ENCODE assay signal across 14 cellular contexts in the genomic region with DNA sequence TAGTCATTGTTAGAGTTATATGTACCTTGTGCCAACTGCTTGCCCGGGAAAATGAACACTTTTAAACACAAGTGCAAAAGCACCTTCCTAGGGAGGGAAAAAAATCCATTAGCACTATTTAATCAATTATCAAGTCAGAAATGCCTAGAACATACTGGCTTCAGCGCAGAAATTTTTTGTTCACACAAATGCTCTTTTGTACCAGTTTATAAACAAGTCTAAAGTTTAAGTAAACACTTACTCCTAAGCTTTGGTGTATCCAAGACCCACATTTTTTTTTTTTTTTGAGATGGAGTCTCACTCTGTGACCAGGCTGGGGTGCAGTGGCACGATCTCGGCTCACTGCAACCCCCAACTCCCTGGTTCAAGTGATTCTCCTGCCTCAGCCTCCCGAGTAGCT. TPM values are rescaled to one million over a fixed set of nuclear protein-coding genes. Genes with fewer than 3 reads are reported as not detected.
DNase-seq lines count a peak whose midpoint lies in the region; ATAC-seq and TF ChIP-seq lines count a peak whose summit lies in the region.
"Had no signal": no experiment of that assay in that cellular context is flagged by ENCODE, and none has a peak within 500 bp of the region (broad histone marks: within the 10 kb centered on the region; RNA-seq: fewer than 3 reads in every experiment).

No MANE protein-coding gene starts in this region.

- H3K9ac ChIP-seq in mammary epithelial cell (ENCODE audit: insufficient read depth, low read length), result no peak overlapping the region

- no peaks in the 10 kb centered on the region for H3K9me3 Mint-ChIP-seq in MCF 10A (ENCODE audit: unreplicated experiment)
- H3K9me3 Mint-ChIP-seq: CD4-positive, alpha-beta T cell had no signal

- no peaks in the 10 kb centered on the region for H4K20me1 ChIP-seq in mammary epithelial cell (ENCODE audit: insufficient read depth, low read length)

- intact Hi-C loops in MCF 10A (cut with micrococcal nuclease), result no loop called here
- intact Hi-C loops in mammary epithelial cell (cut with micrococcal nuclease), result no loop called here
- intact Hi-C loops in right lobe of liver (cut with DNase I), result no loop called here

- in situ Hi-C loops in mammary epithelial cell (cut with MboI; ENCODE audit: low sequenced_read_pairs in 2 of 2), result no loop called here

- H3K4me1 Mint-ChIP-seq in MCF 10A (ENCODE audit: insufficient read depth, unreplicated experiment), result peaks cover 9% of the 10 kb centered on the region

- POLR2A ChIA-PET in MCF 10A (lab: Yijun Ruan, JAX), result no interaction called here

- dilution Hi-C loops in mammary epithelial cell (cut with HindIII; ENCODE audit: low sequenced_read_pairs), result no loop called here

- ATAC-seq in right lobe of liver, result peak in 3 of 4 donors; percentile 42 to 85 (median 70)
- ATAC-seq in GM18517 (IDR thresholded peaks at IDR 0.05; ENCODE audit: unreplicated experiment), result no peak

- H3K4me3 Mint-ChIP-seq in MCF 10A (ENCODE audit: unreplicated experiment), result no peak overlapping the region
- H3K4me3 Mint-ChIP-seq: CD4-positive, alpha-beta T cell had no signal

- no peak overlapping the region for H3K4me2 ChIP-seq in mammary epithelial cell (ENCODE audit: insufficient read depth, low read depth, low read length)
- H3K4me2 ChIP-seq: A549 had no signal

- no peak overlapping the region for H3K4me3 ChIP-seq in mammary epithelial cell (replicated peaks in 1 of 3; ENCODE audit: insufficient read depth in 1 of 3, low read depth in 2 of 3, low read length in 3 of 3)
- no peak overlapping the region for H3K4me3 ChIP-seq in right lobe of liver
- H3K4me3 ChIP-seq: A549, HAP-1 had no signal

- no peak overlapping the region for H2AFZ ChIP-seq in mammary epithelial cell (ENCODE audit: low read depth, low read length)

- H3K27me3 ChIP-seq in mammary epithelial cell (ENCODE audit: insufficient read depth, low read length) (no peaks in the 10 kb centered on the region), right lobe of liver (no peaks in the 10 kb centered on the region)

- WGBS in mammary epithelial cell (ENCODE audit: low coverage, missing lambda C conversion rate), result 100% methylated on average over 4 of the region's 5 CpGs
- WGBS in right lobe of liver (ENCODE audit: insufficient coverage, low coverage, low lambda C conversion rate, missing lambda C conversion rate), result 27% methylated on average over 4 of the region's 5 CpGs

- no peak overlapping the region for H3K27ac Mint-ChIP-seq in MCF 10A (ENCODE audit: low read depth, unreplicated experiment)
- H3K27ac Mint-ChIP-seq: CD4-positive, alpha-beta T cell had no signal

- CTCF ChIA-PET in MCF 10A (lab: Yijun Ruan, JAX) (no interaction called here), mammary epithelial cell (lab: Charles Lee; ENCODE audit: low non-redundant PET) (no interaction called here)

- BruUV-seq in MCF 10A (replicated peaks; lab: Mats Ljungman, UMichigan) (no TSS peak), mammary epithelial cell (replicated peaks; lab: Mats Ljungman, UMichigan) (no TSS peak)

- TF ChIP-seq POLR2A in right lobe of liver (IDR thresholded peaks at IDR 0.05), result no peak

- H3K27me3 Mint-ChIP-seq in MCF 10A (ENCODE audit: insufficient read depth, unreplicated experiment), result no peaks in the 10 kb centered on the region
- H3K27me3 Mint-ChIP-seq: CD4-positive, alpha-beta T cell had no signal

- H3K9me3 ChIP-seq in mammary epithelial cell (replicated peaks; ENCODE audit: insufficient read depth, low read length), result no peaks in the 10 kb centered on the region
- H3K9me3 ChIP-seq in right lobe of liver, result no peaks in the 10 kb centered on the region
- H3K9me3 ChIP-seq: A549, Caco-2, HAP-1 had no signal

- H3K27ac ChIP-seq in mammary epithelial cell (ENCODE audit: insufficient read depth, low read depth, low read length) (no peak overlapping the region), right lobe of liver (peak overlapping the region in 1 of 3 donors; percentile 66)
- H3K27ac ChIP-seq: 22Rv1, A549, C4-2B had no signal

- peak; percentile 34 for DNase-seq in MCF 10A (ENCODE audit: unreplicated experiment)
- DNase-seq in mammary epithelial cell, result no peak
- peak; percentile 15 for DNase-seq in iris pigment epithelial cell (ENCODE audit: low read depth)
- DNase-seq in right lobe of liver, result no peak
- no peak for DNase-seq in NCI-H2196 (lab: John Stamatoyannopoulos, UW; ENCODE audit: unreplicated experiment)
- DNase-seq in GM10266 (ENCODE audit: extremely low spot score), result no peak
- DNase-seq: AML-193; Caco-2; CD4-positive, alpha-beta T cell had no signal

- no peaks in the 10 kb centered on the region for H3K4me1 ChIP-seq in mammary epithelial cell (ENCODE audit: insufficient read depth, low read length)
- H3K4me1 ChIP-seq in right lobe of liver, result peaks cover 0 to 10% (median 0%) of the 10 kb centered on the region in 4 donors
- H3K4me1 ChIP-seq: Caco-2 had no signal

- no peak for TF ChIP-seq CTCF in MCF 10A (IDR thresholded peaks at IDR 0.05; ENCODE audit: unreplicated experiment)
- TF ChIP-seq CTCF in mammary epithelial cell (conservative IDR thresholded peaks at IDR 0.05 in 1 of 2, IDR thresholded peaks at IDR 0.05 in 1 of 2; ENCODE audit: extremely low read depth in 1 of 2, insufficient read depth in 1 of 2, low read depth in 1 of 2, low read length in 2 of 2), result no peak
- TF ChIP-seq CTCF in right lobe of liver (IDR thresholded peaks at IDR 0.05), result no peak
- TF ChIP-seq CTCF in GM10266 (IDR thresholded peaks at IDR 0.05; ENCODE audit: control insufficient read depth, insufficient read depth, low read depth, missing control alignments), result no peak

- H3K36me3 Mint-ChIP-seq in MCF 10A (ENCODE audit: insufficient read depth, unreplicated experiment), result peaks cover 87% of the 10 kb centered on the region

- no peaks in the 10 kb centered on the region for H3K79me2 ChIP-seq in mammary epithelial cell (ENCODE audit: insufficient read depth, low read length)

- H3K36me3 ChIP-seq in mammary epithelial cell (ENCODE audit: insufficient read depth, low read length) (peaks cover 36% of the 10 kb centered on the region), right lobe of liver (peaks cover 15 to 52% (median 39%) of the 10 kb centered on the region in 4 donors)

RNA-seq across cellular contexts. Expression of gene GFPT1, which starts 30.6 kb away (rescaled TPM):
- 176 and 230 TPM in 2 replicates for total RNA-seq in MCF 10A (2022)
- 10 to 100 TPM; 43.7 to 76.3 TPM for total RNA-seq in mammary epithelial cell
- polyA plus RNA-seq in mammary epithelial cell, result 10.1 TPM
- 35.1 TPM for polyA minus RNA-seq in mammary epithelial cell
- 10 to 100 TPM; 20.7 to 46.1 (median 30.5) TPM for total RNA-seq in right lobe of liver

Comparison
In these comparisons a context has a peak if more than half of its experiments do, and no peak if none do; other contexts are left out.
1. DNase-seq: peak in MCF 10A (single experiment) and iris pigment epithelial cell (single experiment); none in mammary epithelial cell (single experiment), right lobe of liver (0 of 3), NCI-H2196 (single experiment) and GM10266 (single experiment).